In the genomic region with DNA sequence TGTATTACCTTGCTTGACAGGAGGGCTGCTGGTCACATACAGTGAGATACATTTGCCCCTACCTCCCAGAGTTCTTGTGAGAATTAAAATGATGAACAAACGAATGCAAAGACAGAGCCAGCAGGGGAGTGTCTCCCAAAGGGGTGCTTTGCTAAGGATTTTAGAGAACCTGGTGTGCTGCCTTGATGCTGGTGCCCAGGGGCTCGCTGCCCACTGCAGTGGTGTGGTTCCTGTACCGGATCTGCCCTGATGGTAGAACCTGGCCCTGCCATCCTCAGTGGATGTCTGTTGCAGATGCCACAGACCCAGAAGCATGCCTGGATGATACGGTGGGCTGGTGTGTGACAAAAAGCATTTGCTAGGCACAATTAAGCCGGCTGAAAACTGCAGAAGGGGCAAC, we compare ENCODE assay signal across 13 cellular contexts.
"Had no signal": no experiment of that assay in that cellular context is flagged by ENCODE, and none has a peak within 500 bp of the region (broad histone marks: within the 10 kb centered on the region; RNA-seq: fewer than 3 reads in every experiment).

No MANE protein-coding gene starts in this region.

- H3K9me3 ChIP-seq: ascending aorta, thoracic aorta had no signal

- FAIRE-seq: colon had no signal

- H3K27me3 ChIP-seq: ascending aorta had no signal

- H3K27ac Mint-ChIP-seq: activated naive CD4-positive, alpha-beta T cell treated with anti-CD3 and anti-CD28 coated beads for 36 hours; activated naive CD8-positive, alpha-beta T cell treated with anti-CD3 and anti-CD28 coated beads, Interleukin-2, amount 50 U/mL, for 24 hours; activated T-helper 2 cell treated with anti-CD3 and anti-CD28 coated beads, Interferon-gamma antibody, Interleukin-2, Interleukin-4, amounts not matched to agents 10 μg/mL and 5 μg/mL and 100 μg/mL, durations not matched to agents 14 hours and 24 hours and 36 hours had no signal

- H3K27ac ChIP-seq: ascending aorta, psoas muscle, stomach, thoracic aorta had no signal

- DNase-seq: activated CD4-positive, alpha-beta T cell treated with anti-CD3 and anti-CD28 coated beads, Interleukin-2, amount 50 U/mL, for 4 hours; activated naive CD4-positive, alpha-beta T cell treated with anti-CD3 and anti-CD28 coated beads for 36 hours; activated naive CD8-positive, alpha-beta T cell treated with anti-CD3 and anti-CD28 coated beads, Interleukin-2, amount 50 U/mL, for 24 hours; hypothalamus; spleen; stomach had no signal

- H3K4me3 Mint-ChIP-seq: activated naive CD4-positive, alpha-beta T cell treated with anti-CD3 and anti-CD28 coated beads for 36 hours; activated naive CD8-positive, alpha-beta T cell treated with anti-CD3 and anti-CD28 coated beads, Interleukin-2, amount 50 U/mL, for 24 hours; nephron had no signal

- ATAC-seq: activated CD4-positive, CD25-positive, alpha-beta regulatory T cell treated with anti-CD3 and anti-CD28 coated beads, Interleukin-2, amount 50 U/mL, for 24 hours; activated naive CD8-positive, alpha-beta T cell treated with anti-CD3 and anti-CD28 coated beads, Interleukin-2, amount 50 U/mL, for 24 hours had no signal

- H3K4me3 ChIP-seq: ascending aorta, psoas muscle, spleen, stomach, thoracic aorta had no signal

- H3K36me3 ChIP-seq: ascending aorta, spleen, stomach, thoracic aorta had no signal
